8 cellular contexts compared by ENCODE assay signal in genomic region chr1:180229483-180230415, GRCh38. TPM values are rescaled to one million over a fixed set of nuclear protein-coding genes. Genes with fewer than 3 reads are reported as not detected.
DNase-seq lines count a peak whose midpoint lies in the region; ATAC-seq and TF ChIP-seq lines count a peak whose summit lies in the region.

LHX4 (plus strand) TSS chr1:180230264; CDS start chr1:180230530, 266 bp downstream.

- no peak within 1 kb of the TSS for H3K4ac ChIP-seq in H9 (ENCODE audit: low read depth, low read length)

- H3K4me1 Mint-ChIP-seq in H9: peaks cover 32 to 47% of the 10 kb centered on the region in 2 experiments
- peaks cover 32% of the 10 kb centered on the region for H3K4me1 Mint-ChIP-seq in activated T-cell treated with anti-CD3 and anti-CD28 coated beads, Interleukin-2, amount 50 U/mL, for 72 hours (ENCODE audit: low read depth)
- H3K4me1 Mint-ChIP-seq in progenitor cell of endocrine pancreas (ENCODE audit: low read depth): peaks cover 6% of the 10 kb centered on the region

- H2AFZ ChIP-seq in H9 (ENCODE audit: low read length): no peak within 1 kb of the TSS

- H3K14ac ChIP-seq in H9 (ENCODE audit: insufficient read depth, low read length): peak within 1 kb of the TSS; percentile 57; the same call in 1 of the 2 replicates

- H3K79me2 ChIP-seq in H9 (ENCODE audit: insufficient read depth, low read length): no peaks in the 10 kb centered on the region

- no peak within 1 kb of the TSS for H3T11ph ChIP-seq in H9 (ENCODE audit: low read length)

- no peak within 1 kb of the TSS for H4K5ac ChIP-seq in H9 (ENCODE audit: insufficient read length, low read depth, low read length)

- no peak within 1 kb of the TSS for H3K23ac ChIP-seq in H9 (ENCODE audit: insufficient read length, low read depth, low read length)

- H3K27ac ChIP-seq in H9 (ENCODE audit: insufficient read length, low read depth, low read length): no peak within 1 kb of the TSS

- no peak within 1 kb of the TSS for H3K27ac Mint-ChIP-seq in H9
- H3K27ac Mint-ChIP-seq in activated T-cell treated with anti-CD3 and anti-CD28 coated beads, Interleukin-2, amount 50 U/mL, for 72 hours: no peak within 1 kb of the TSS
- no peak within 1 kb of the TSS for H3K27ac Mint-ChIP-seq in progenitor cell of endocrine pancreas

- H3K27me3 Mint-ChIP-seq in H9 (ENCODE audit: low read depth) (peaks cover 93% of the 10 kb centered on the region), progenitor cell of endocrine pancreas (peaks cover 88% of the 10 kb centered on the region)
- peaks cover 73% of the 10 kb centered on the region for H3K27me3 Mint-ChIP-seq in activated T-cell treated with anti-CD3 and anti-CD28 coated beads, Interleukin-2, amount 50 U/mL, for 72 hours (ENCODE audit: low read depth)

- TF ChIP-seq CTCF in H9 (conservative IDR thresholded peaks at IDR 0.05): no peak
- TF ChIP-seq CTCF in progenitor cell of endocrine pancreas (IDR thresholded peaks at IDR 0.05; ENCODE audit: unreplicated experiment): peak; percentile 7

- peaks cover 0 to 2% (median 0%) of the 10 kb centered on the region in 3 experiments; a peak in 1 of 7 replicates for H3K36me3 Mint-ChIP-seq in H9 (ENCODE audit: insufficient read depth in 1 of 3, low read depth in 3 of 3)
- no peaks in the 10 kb centered on the region for H3K36me3 Mint-ChIP-seq in activated T-cell treated with anti-CD3 and anti-CD28 coated beads, Interleukin-2, amount 50 U/mL, for 72 hours (ENCODE audit: insufficient read depth in 2 of 2)
- H3K36me3 Mint-ChIP-seq in progenitor cell of endocrine pancreas (ENCODE audit: insufficient read depth): no peaks in the 10 kb centered on the region

- H2BK20ac ChIP-seq in H9 (ENCODE audit: low read depth, low read length, poor library complexity, severe bottlenecking): no peak within 1 kb of the TSS

- ATAC-seq in activated T-cell treated with anti-CD3 and anti-CD28 coated beads, Interleukin-2, amount 50 U/mL, for 72 hours (replicated peaks in 1 of 2): peak; percentile 38 to 48
- ATAC-seq in HG03108 (IDR thresholded peaks at IDR 0.05; ENCODE audit: unreplicated experiment): no peak

- peak within 1 kb of the TSS; percentile 63 to 89 for H3K4me3 Mint-ChIP-seq in H9
- H3K4me3 Mint-ChIP-seq in activated T-cell treated with anti-CD3 and anti-CD28 coated beads, Interleukin-2, amount 50 U/mL, for 72 hours: peak within 1 kb of the TSS; percentile 82 to 83
- peak within 1 kb of the TSS; percentile 71 for H3K4me3 Mint-ChIP-seq in progenitor cell of endocrine pancreas (ENCODE audit: low read depth)

- intact Hi-C loops in cardiac septum (cut with DNase I): no loop called here

- peak within 1 kb of the TSS; percentile 76 for H3K4me2 ChIP-seq in H9 (ENCODE audit: insufficient read depth, insufficient read length, low read length)

- DNase-seq in D341Med (ENCODE audit: low spot score) (peak; percentile 89), H9 (peak; percentile 90), NCI-H446 treated with DMSO at 0.1 percent for 48 hours (lab: John Stamatoyannopoulos, UW) (peak; percentile 28), cardiac septum (ENCODE audit: low spot score) (peak; percentile 73), progenitor cell of endocrine pancreas (ENCODE audit: low spot score, unreplicated experiment) (no peak), NCI-H1436 treated with DMSO at 0.1 percent for 48 hours (lab: John Stamatoyannopoulos, UW) (no peak)
- peak in 1 of 2 donors; percentile 30 for DNase-seq in activated T-cell treated with anti-CD3 and anti-CD28 coated beads, Interleukin-2, amount 50 U/mL, for 72 hours

- H3K79me1 ChIP-seq in H9 (ENCODE audit: insufficient read depth, low read depth, low read length, poor library complexity, severe bottlenecking): no peaks in the 10 kb centered on the region

- peaks cover 3 to 5% of the 10 kb centered on the region in 2 experiments; a peak in 3 of 5 replicates for H3K9me3 Mint-ChIP-seq in H9
- no peaks in the 10 kb centered on the region for H3K9me3 Mint-ChIP-seq in activated T-cell treated with anti-CD3 and anti-CD28 coated beads, Interleukin-2, amount 50 U/mL, for 72 hours
- H3K9me3 Mint-ChIP-seq in progenitor cell of endocrine pancreas (ENCODE audit: low read depth): no peaks in the 10 kb centered on the region

- H3K27me3 ChIP-seq in H9 (ENCODE audit: insufficient read depth, low read length): peaks cover 55% of the 10 kb centered on the region

- no peak within 1 kb of the TSS for H3K9ac ChIP-seq in H9 (ENCODE audit: extremely low read depth, insufficient read length, low read length)

- no peak within 1 kb of the TSS for H3K56ac ChIP-seq in H9 (ENCODE audit: insufficient read length, low read depth, low read length)

- H4K20me1 ChIP-seq in H9 (ENCODE audit: control insufficient read depth, insufficient read depth, insufficient read length): no peaks in the 10 kb centered on the region

- no CpG with 5 or more reads among the region's 105 CpGs for WGBS in H9 (ENCODE audit: extremely low coverage, insufficient read length, low lambda C conversion rate)

- H2BK5ac ChIP-seq in H9 (ENCODE audit: insufficient read length, low read length): no peak within 1 kb of the TSS

- no peak within 1 kb of the TSS for H2BK120ac ChIP-seq in H9 (ENCODE audit: low read depth, low read length, poor library complexity, severe bottlenecking)

- H4K8ac ChIP-seq in H9 (replicated peaks; ENCODE audit: insufficient read length, low read depth, low read length): no peak within 1 kb of the TSS

- no peaks in the 10 kb centered on the region for H3K9me3 ChIP-seq in H9 (ENCODE audit: control insufficient read depth, low read depth, low read length)

- H4K91ac ChIP-seq in H9 (ENCODE audit: insufficient read length, low read depth, low read length): no peak within 1 kb of the TSS

- no peak within 1 kb of the TSS for H2BK15ac ChIP-seq in H9 (ENCODE audit: low read depth, low read length)

- H2BK12ac ChIP-seq in H9 (ENCODE audit: insufficient read length, low read depth, low read length): no peak within 1 kb of the TSS

- peaks cover 29% of the 10 kb centered on the region for H3K23me2 ChIP-seq in H9 (ENCODE audit: insufficient read length, low read depth, low read length, poor library complexity, severe bottlenecking)

- peak within 1 kb of the TSS; percentile 68 for H3K18ac ChIP-seq in H9 (ENCODE audit: insufficient read length, low read depth, low read length)

- no peak within 1 kb of the TSS for H2AK5ac ChIP-seq in H9 (ENCODE audit: insufficient read length, low read length)

- peaks cover 12% of the 10 kb centered on the region; the same call in 1 of the 2 replicates for H3K4me1 ChIP-seq in H9 (ENCODE audit: insufficient read depth, low read length)

RNA-seq across cellular contexts. Expression of gene LHX4, which starts in this region (rescaled TPM):
- total RNA-seq in H9 (2021) (1.9 and 2.0 TPM in 2 replicates), cardiac septum (0.03 TPM), progenitor cell of endocrine pancreas (0.55 and 0.62 TPM in 2 replicates)
- not detected for total RNA-seq in activated T-cell treated with anti-CD3 and anti-CD28 coated beads, Interleukin-2, amount 50 U/mL, for 72 hours

Comparison
In these comparisons a context has a peak if more than half of its experiments do, and no peak if none do; other contexts are left out.
1. Peak in ATAC-seq in activated T-cell treated with anti-CD3 and anti-CD28 coated beads, Interleukin-2, amount 50 U/mL, for 72 hours; RNA of the gene not detected or under 1 TPM.
2. Peak in DNase-seq in cardiac septum; RNA of the gene not detected or under 1 TPM.
3. DNase-seq: peak in D341Med (single experiment), H9 (single experiment) and NCI-H446 treated with DMSO at 0.1 percent for 48 hours (single experiment); none in progenitor cell of endocrine pancreas (single experiment) and NCI-H1436 treated with DMSO at 0.1 percent for 48 hours (single experiment).
4. Peak in every context shown above with its lines, with median percentiles within 50 percentile points of each other: H3K4me3 Mint-ChIP-seq.